Comparison of ENCODE assay signal across 8 cellular contexts in genomic region chr10:29634764-29635625, GRCh38. TPM values are rescaled to one million over a fixed set of nuclear protein-coding genes. Genes with fewer than 3 reads are reported as not detected.
DNase-seq lines count a peak whose midpoint lies in the region; ATAC-seq and TF ChIP-seq lines count a peak whose summit lies in the region.

SVIL (minus strand) TSS chr10:29634971; CDS start chr10:29555058, 79,913 bp downstream.

- no peaks in the 10 kb centered on the region for H3K27me3 Mint-ChIP-seq in CD8-positive, alpha-beta T cell (ENCODE audit: low read depth)

- peaks cover 21 to 70% of the 10 kb centered on the region in 2 experiments; a peak in 3 of 4 replicates for H3K79me1 ChIP-seq in IMR-90 (ENCODE audit: low read depth in 1 of 2, low read length in 2 of 2)

- peak within 1 kb of the TSS; percentile 92 for H2AK5ac ChIP-seq in IMR-90 (ENCODE audit: low read depth, low read length)

- peak within 1 kb of the TSS; percentile 0 for H4K5ac ChIP-seq in IMR-90 (ENCODE audit: low read depth, low read length)

- peak within 1 kb of the TSS; percentile 53; the same call in 1 of the 2 replicates for H3K23ac ChIP-seq in IMR-90 (ENCODE audit: low read depth, low read length)

- CTCF ChIA-PET in CD8-positive, alpha-beta T cell (lab: Charles Lee), result interaction anchor here (2.2 kb wide), 1 partner anchor 101 kb away, joined by 8 read pairs; no protein-coding TSS in a partner anchor
- CTCF ChIA-PET in IMR-90 (lab: Yijun Ruan, JAX), result interaction anchor here (0.5 to 0.7 kb wide), 2 partner anchors 167 to 230 kb away, joined by 3 to 4 read pairs; no protein-coding TSS in a partner anchor

- H2AFZ ChIP-seq in IMR-90 (replicated peaks; ENCODE audit: low read length, poor library complexity), result peak within 1 kb of the TSS; percentile 17

- no peaks in the 10 kb centered on the region for H3K27me3 ChIP-seq in CD8-positive, alpha-beta T cell (ENCODE audit: insufficient read depth, low read length)
- H3K27me3 ChIP-seq in IMR-90 (ENCODE audit: control insufficient read depth, insufficient read depth, low read length), result no peaks in the 10 kb centered on the region
- no peaks in the 10 kb centered on the region for H3K27me3 ChIP-seq in upper lobe of left lung

- peak within 1 kb of the TSS; percentile 42; the same call in 2 of the 3 replicates for H2BK15ac ChIP-seq in IMR-90 (ENCODE audit: low read depth, low read length)

- no peak for TF ChIP-seq RAD21 in IMR-90 (IDR thresholded peaks at IDR 0.05; ENCODE audit: low read length)

- TF ChIP-seq CTCF in CD8-positive, alpha-beta T cell (IDR thresholded peaks at IDR 0.05), result no peak
- TF ChIP-seq CTCF in IMR-90 (conservative IDR thresholded peaks at IDR 0.05; ENCODE audit: low read depth, low read length), result no peak
- TF ChIP-seq CTCF in lower leg skin (IDR thresholded peaks at IDR 0.05), result no peak
- no peak for TF ChIP-seq CTCF in upper lobe of left lung (IDR thresholded peaks at IDR 0.05)

- peak within 1 kb of the TSS; percentile 74 for H4K91ac ChIP-seq in IMR-90 (ENCODE audit: insufficient read depth, low read depth, low read length)

- H3K36me3 ChIP-seq in CD8-positive, alpha-beta T cell (ENCODE audit: insufficient read depth, low read length), result no peaks in the 10 kb centered on the region
- H3K36me3 ChIP-seq in IMR-90 (ENCODE audit: control insufficient read depth, insufficient read depth, low read length) (no peaks in the 10 kb centered on the region; the same call in 1 of the 2 replicates), upper lobe of left lung (no peaks in the 10 kb centered on the region)

- H3K27ac Mint-ChIP-seq in CD8-positive, alpha-beta T cell, result peak within 1 kb of the TSS; percentile 69

- H3K56ac ChIP-seq in IMR-90 (ENCODE audit: extremely low read depth, insufficient read depth, low read length), result peak within 1 kb of the TSS; percentile 21; the same call in 1 of the 2 replicates

- peak within 1 kb of the TSS; percentile 18 for H2AK9ac ChIP-seq in IMR-90 (replicated peaks; ENCODE audit: low read depth, low read length, poor library complexity)

- no peak for TF ChIP-seq POLR2A in IMR-90 (IDR thresholded peaks at IDR 0.05; ENCODE audit: low read depth, low read length)
- TF ChIP-seq POLR2A in lower leg skin (IDR thresholded peaks at IDR 0.05), result no peak
- TF ChIP-seq POLR2A in upper lobe of left lung (IDR thresholded peaks at IDR 0.05), result no peak

- H4K20me1 ChIP-seq in IMR-90 (ENCODE audit: insufficient read depth, low read length), result peaks cover 24% of the 10 kb centered on the region; the same call in 1 of the 2 replicates

- H2BK5ac ChIP-seq in IMR-90 (ENCODE audit: low read depth, low read length, poor library complexity, severe bottlenecking), result peak within 1 kb of the TSS; percentile 90

- no peak within 1 kb of the TSS for H3K4me3 ChIP-seq in CD8-positive, alpha-beta T cell (ENCODE audit: low read depth, low read length)
- H3K4me3 ChIP-seq in IMR-90 (ENCODE audit: insufficient read depth, low read depth, low read length), result no peak within 1 kb of the TSS
- no peak within 1 kb of the TSS for H3K4me3 ChIP-seq in lower leg skin (ENCODE audit: low read depth, poor library complexity, severe bottlenecking)
- H3K4me3 ChIP-seq in upper lobe of left lung, result peak within 1 kb of the TSS in 1 of 4 donors; percentile 3

- no peak within 1 kb of the TSS for H3K27ac ChIP-seq in CD8-positive, alpha-beta T cell (ENCODE audit: low read depth, low read length)
- H3K27ac ChIP-seq in IMR-90 (ENCODE audit: insufficient read depth, low read length) (peak within 1 kb of the TSS; percentile 78), upper lobe of left lung (peak within 1 kb of the TSS; percentile 57 to 79 (median 63)), substantia nigra (ENCODE audit: low read depth, low read length, poor library complexity, severe bottlenecking) (no peak within 1 kb of the TSS)

- H3K4me1 Mint-ChIP-seq in CD8-positive, alpha-beta T cell (ENCODE audit: low read depth), result peaks cover 40% of the 10 kb centered on the region

- DNase-seq in CD8-positive, alpha-beta T cell, result no peak
- peak; percentile 71 for DNase-seq in IMR-90
- DNase-seq in dermis blood vessel endothelial cell, result peak; percentile 64
- DNase-seq in lower leg skin (ENCODE audit: low spot score in 2 of 2), result peak; percentile 70 to 92
- peak in 1 of 2 donors; percentile 89 for DNase-seq in upper lobe of left lung
- DNase-seq in stimulated activated CD4-positive, alpha-beta T cell treated with anti-CD3 and anti-CD28 coated beads, Interleukin-12 subunit alpha, Interleukin-12 subunit beta, amount 100 ng/mL, for 4 hours, result no peak
- no peak for DNase-seq in substantia nigra (lab: John Stamatoyannopoulos, UW)
- no peak for DNase-seq in stimulated activated naive CD4-positive, alpha-beta T cell (lab: John Stamatoyannopoulos, UW)

- H3K36me3 Mint-ChIP-seq in CD8-positive, alpha-beta T cell, result peaks cover 6% of the 10 kb centered on the region

- peak within 1 kb of the TSS; percentile 86 for H3K4ac ChIP-seq in IMR-90 (ENCODE audit: low read depth, low read length)

- in situ Hi-C loops in IMR-90 (cut with MboI; ENCODE audit: low sequenced_read_pairs), result no loop called here

- peak within 1 kb of the TSS; percentile 58 for H3K14ac ChIP-seq in IMR-90 (replicated peaks; ENCODE audit: low read depth, low read length)

- peak in 1 of 4 donors; percentile 77 for TF ChIP-seq EP300 in upper lobe of left lung (IDR thresholded peaks at IDR 0.05)

- H4K8ac ChIP-seq in IMR-90 (ENCODE audit: low read depth in 2 of 2, low read length in 2 of 2), result peak within 1 kb of the TSS; percentile 18 to 57; a peak in 2 of 4 replicates

- H3K4me1 ChIP-seq in CD8-positive, alpha-beta T cell (ENCODE audit: insufficient read depth, low read length), result peaks cover 25% of the 10 kb centered on the region
- H3K4me1 ChIP-seq in IMR-90 (ENCODE audit: control insufficient read depth, insufficient read depth, low read length) (peaks cover 11% of the 10 kb centered on the region), upper lobe of left lung (peaks cover 32 to 47% (median 38%) of the 10 kb centered on the region in 4 donors)

- H3K9me3 Mint-ChIP-seq in CD8-positive, alpha-beta T cell, result no peaks in the 10 kb centered on the region

- BruUV-seq in IMR-90 (replicated peaks; lab: Mats Ljungman, UMichigan), result no TSS peak

- POLR2A ChIA-PET in CD8-positive, alpha-beta T cell (lab: Charles Lee), result interaction anchor here (1.0 to 1.1 kb wide), 2 partner anchors 11 to 53 kb away, joined by 3 to 5 read pairs; no protein-coding TSS in a partner anchor
- POLR2A ChIA-PET in IMR-90 (lab: Charles Lee; ENCODE audit: unreplicated experiment), result no interaction called here

- peak within 1 kb of the TSS; percentile 62 for H2BK20ac ChIP-seq in IMR-90 (ENCODE audit: low read depth, low read length)

- H3K9me3 ChIP-seq in CD8-positive, alpha-beta T cell (ENCODE audit: low read length), result no peaks in the 10 kb centered on the region
- no peaks in the 10 kb centered on the region for H3K9me3 ChIP-seq in IMR-90 (ENCODE audit: control insufficient read depth, insufficient read depth, low read length)
- no peaks in the 10 kb centered on the region for H3K9me3 ChIP-seq in upper lobe of left lung

- peak within 1 kb of the TSS; percentile 67 for H2BK120ac ChIP-seq in IMR-90 (ENCODE audit: low read depth, low read length)

- peak within 1 kb of the TSS; percentile 40 for H3K4me3 Mint-ChIP-seq in CD8-positive, alpha-beta T cell

- dilution Hi-C loops in IMR-90 (cut with HindIII; ENCODE audit: low sequenced_read_pairs, unreplicated experiment), result no loop called here

- peak within 1 kb of the TSS; percentile 64; the same call in 1 of the 2 replicates for H3K4me2 ChIP-seq in IMR-90 (ENCODE audit: low read depth, low read length)

- intact Hi-C loops in CD8-positive, alpha-beta T cell (cut with DNase I, micrococcal nuclease), result loop anchor here in 1 of 2 experiments (2.0 to 5.0 kb wide), 2 partner anchors 22 to 102 kb away; no protein-coding TSS in a partner anchor
- intact Hi-C loops in IMR-90 (cut with micrococcal nuclease), result no loop called here
- intact Hi-C loops in lower leg skin (cut with DNase I; ENCODE audit: low total_unique reads), result no loop called here

- WGBS in IMR-90 (ENCODE audit: extremely low coverage in 2 of 2, insufficient read length in 1 of 2), 2 experiments, result 41% methylated on average over 3 of the region's 10 CpGs; no CpG with 5 or more reads in 1 of the 2 experiments
- 15 to 32% methylated on average over 10 of the region's 10 CpGs for WGBS in lower leg skin, 2 donors
- 53 to 68% methylated on average over 10 of the region's 10 CpGs for WGBS in upper lobe of left lung, 2 donors

- ATAC-seq in CD8-positive, alpha-beta T cell, result no peak
- ATAC-seq in IMR-90 (ENCODE audit: low read depth) (peak; percentile 77), upper lobe of left lung (ENCODE audit: low FRiP score in 2 of 2) (peak; percentile 68 to 82)

- peaks cover 16% of the 10 kb centered on the region for H3K9me1 ChIP-seq in IMR-90 (ENCODE audit: insufficient read depth, low read length)

- peak within 1 kb of the TSS; percentile 46; the same call in 1 of the 2 replicates for H3K9ac ChIP-seq in IMR-90 (ENCODE audit: low read depth, low read length)

- peak within 1 kb of the TSS; percentile 76; the same call in 1 of the 2 replicates for H3K18ac ChIP-seq in IMR-90 (ENCODE audit: low read depth, low read length)

TF ChIP-seq in IMR-90, 13 proteins besides CTCF, POLR2A, EP300 and RAD21:
- TF ChIP-seq CEBPB (IDR thresholded peaks at IDR 0.05; ENCODE audit: low read depth, low read length), result peak; percentile 75
- TF ChIP-seq NFE2L2 (IDR thresholded peaks at IDR 0.05; ENCODE audit: low read depth, low read length), result no peak
- no peak for TF ChIP-seq USF2 (IDR thresholded peaks at IDR 0.05; ENCODE audit: low read depth, low read length)
- TF ChIP-seq FOS (IDR thresholded peaks at IDR 0.05; ENCODE audit: low read depth, low read length), result peak; percentile 20; the same call in 1 of the 2 replicates
- peak; percentile 60; the same call in 1 of the 2 replicates for TF ChIP-seq BHLHE40 (IDR thresholded peaks at IDR 0.05; ENCODE audit: low read depth, low read length)

RNA-seq across cellular contexts. Expression of gene SVIL, which starts in this region (rescaled TPM):
- 10 to 100 TPM; 15.9 to 16.2 TPM for total RNA-seq in CD8-positive, alpha-beta T cell
- 11.5 and 13.6 TPM in 2 replicates for total RNA-seq in IMR-90 (2012; rRNA removed)
- polyA plus RNA-seq in IMR-90 (2012; rRNA removed), result 10.9 and 11.6 TPM in 2 replicates
- 4.9 and 6.7 TPM in 2 replicates for polyA plus RNA-seq in IMR-90 (2012; cell fraction: cytosol; rRNA removed)
- 19.7 and 44.0 TPM in 2 replicates for polyA plus RNA-seq in IMR-90 (2012; cell fraction: nucleus; rRNA removed; ENCODE audit: low replicate concordance)
- 80.8 and 98.9 TPM in 2 replicates for total RNA-seq in dermis blood vessel endothelial cell
- 10 to 100 TPM; 49.0 to 91.0 (median 74.4) TPM for total RNA-seq in lower leg skin
- total RNA-seq in upper lobe of left lung, result 100 to 1,000 TPM in 4 of 6 donors, 10 to 100 TPM in 2; 65.5 to 137 (median 105) TPM

Comparison
In these comparisons a context has a peak if more than half of its experiments do, and no peak if none do; other contexts are left out.
1. DNase-seq: peak in IMR-90 (single experiment), dermis blood vessel endothelial cell (single experiment) and lower leg skin (2 of 2); none in CD8-positive, alpha-beta T cell (0 of 7), stimulated activated CD4-positive, alpha-beta T cell treated with anti-CD3 and anti-CD28 coated beads, Interleukin-12 subunit alpha, Interleukin-12 subunit beta, amount 100 ng/mL, for 4 hours (single experiment), substantia nigra (0 of 49) and stimulated activated naive CD4-positive, alpha-beta T cell (0 of 6).
2. H3K27ac ChIP-seq: peak in IMR-90 (single experiment) and upper lobe of left lung (4 of 4); none in CD8-positive, alpha-beta T cell (single experiment) and substantia nigra (single experiment).